In the genomic region with DNA sequence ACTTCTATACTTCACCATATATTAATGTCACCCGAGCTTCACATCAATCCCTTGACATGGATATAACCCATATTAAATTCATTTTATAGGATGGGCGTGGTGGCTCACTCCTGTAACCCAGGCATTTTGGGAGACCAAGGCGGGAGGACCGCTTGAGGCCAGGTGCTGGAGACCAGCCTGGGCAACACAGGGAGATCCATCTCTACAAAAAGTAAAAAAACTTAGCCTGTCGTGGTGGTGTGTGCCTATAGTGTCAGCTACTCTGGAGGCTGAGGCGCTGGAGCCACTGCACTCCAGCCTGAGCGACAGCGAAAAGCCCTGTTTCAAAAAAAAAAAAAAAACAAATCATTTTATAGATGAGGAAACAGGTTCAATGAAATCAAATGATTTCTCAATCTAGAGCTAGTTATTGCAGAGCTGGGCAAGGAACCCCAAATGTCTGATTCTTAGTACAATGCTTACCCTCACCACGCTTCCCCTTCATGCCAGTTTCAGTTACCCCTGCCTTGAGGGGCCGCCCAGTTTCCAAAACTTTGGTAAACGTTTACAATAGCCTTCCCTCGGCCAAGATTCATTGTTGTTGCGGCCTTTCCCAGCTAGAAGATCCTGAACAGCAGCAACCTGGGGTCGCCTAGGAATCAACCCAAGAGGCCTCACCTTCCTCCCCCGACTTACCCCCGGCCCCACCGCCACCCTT, we compare ENCODE assay signal across 1 cellular context.
TF ChIP-seq lines count a peak whose summit lies in the region.

No MANE protein-coding gene starts in this region.

TF ChIP-seq in neural cell, 6 proteins besides CTCF, POLR2A, EP300 and RAD21 (continued from another document):
- TF ChIP-seq, protein P1, sequence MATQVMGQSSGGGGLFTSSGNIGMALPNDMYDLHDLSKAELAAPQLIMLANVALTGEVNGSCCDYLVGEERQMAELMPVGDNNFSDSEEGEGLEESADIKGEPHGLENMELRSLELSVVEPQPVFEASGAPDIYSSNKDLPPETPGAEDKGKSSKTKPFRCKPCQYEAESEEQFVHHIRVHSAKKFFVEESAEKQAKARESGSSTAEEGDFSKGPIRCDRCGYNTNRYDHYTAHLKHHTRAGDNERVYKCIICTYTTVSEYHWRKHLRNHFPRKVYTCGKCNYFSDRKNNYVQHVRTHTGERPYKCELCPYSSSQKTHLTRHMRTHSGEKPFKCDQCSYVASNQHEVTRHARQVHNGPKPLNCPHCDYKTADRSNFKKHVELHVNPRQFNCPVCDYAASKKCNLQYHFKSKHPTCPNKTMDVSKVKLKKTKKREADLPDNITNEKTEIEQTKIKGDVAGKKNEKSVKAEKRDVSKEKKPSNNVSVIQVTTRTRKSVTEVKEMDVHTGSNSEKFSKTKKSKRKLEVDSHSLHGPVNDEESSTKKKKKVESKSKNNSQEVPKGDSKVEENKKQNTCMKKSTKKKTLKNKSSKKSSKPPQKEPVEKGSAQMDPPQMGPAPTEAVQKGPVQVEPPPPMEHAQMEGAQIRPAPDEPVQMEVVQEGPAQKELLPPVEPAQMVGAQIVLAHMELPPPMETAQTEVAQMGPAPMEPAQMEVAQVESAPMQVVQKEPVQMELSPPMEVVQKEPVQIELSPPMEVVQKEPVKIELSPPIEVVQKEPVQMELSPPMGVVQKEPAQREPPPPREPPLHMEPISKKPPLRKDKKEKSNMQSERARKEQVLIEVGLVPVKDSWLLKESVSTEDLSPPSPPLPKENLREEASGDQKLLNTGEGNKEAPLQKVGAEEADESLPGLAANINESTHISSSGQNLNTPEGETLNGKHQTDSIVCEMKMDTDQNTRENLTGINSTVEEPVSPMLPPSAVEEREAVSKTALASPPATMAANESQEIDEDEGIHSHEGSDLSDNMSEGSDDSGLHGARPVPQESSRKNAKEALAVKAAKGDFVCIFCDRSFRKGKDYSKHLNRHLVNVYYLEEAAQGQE (IDR thresholded peaks at IDR 0.05; ENCODE audit: borderline replicate concordance) = no peak
- TF ChIP-seq TAF1 (IDR thresholded peaks at IDR 0.05; ENCODE audit: low read depth) (no peak), SMC3 (conservative IDR thresholded peaks at IDR 0.05; ENCODE audit: poor library complexity) (no peak), POLR2AphosphoS5 (IDR thresholded peaks at IDR 0.05) (no peak), MXI1 (conservative IDR thresholded peaks at IDR 0.05; ENCODE audit: poor library complexity, severe bottlenecking) (no peak)
